Comparison of ENCODE assay signal across 10 cellular contexts in genomic region chr2:216031960-216032689, GRCh38. TPM values are rescaled to one million over a fixed set of nuclear protein-coding genes. Genes with fewer than 3 reads are reported as not detected.
DNase-seq lines count a peak whose midpoint lies in the region; ATAC-seq lines count a peak whose summit lies in the region.
"Had no signal": no experiment of that assay in that cellular context is flagged by ENCODE, and none has a peak within 500 bp of the region (broad histone marks: within the 10 kb centered on the region; RNA-seq: fewer than 3 reads in every experiment).

No MANE protein-coding gene starts in this region.

- H3K4me1 ChIP-seq in right cardiac atrium (ENCODE audit: control insufficient read depth, insufficient read depth, low read length): no peaks in the 10 kb centered on the region

- H3K27ac Mint-ChIP-seq in activated CD4-positive, alpha-beta T cell treated with anti-CD3 and anti-CD28 coated beads, Interleukin-2, amount 10 ng/mL, durations not matched to agents 7 days and 5 days: peak overlapping the region; percentile 78
- peak overlapping the region; percentile 85 for H3K27ac Mint-ChIP-seq in T-helper 1 cell treated with Interleukin-12 subunit alpha and Interleukin-12 subunit beta and Interleukin-4 antibody, amounts not matched to agents 30 μg/mL and 1 μg/mL, for 36 hours
- peak overlapping the region; percentile 84 for H3K27ac Mint-ChIP-seq in stimulated activated effector memory CD8-positive, alpha-beta T cell treated with anti-CD3 and anti-CD28 coated beads, Interleukin-12 subunit alpha, Interleukin-12 subunit beta, amount 100 ng/mL, for 72 hours
- H3K27ac Mint-ChIP-seq: B cell had no signal

- peak overlapping the region; percentile 9 for H3K4me3 Mint-ChIP-seq in activated CD4-positive, alpha-beta T cell treated with anti-CD3 and anti-CD28 coated beads, Interleukin-2, amount 10 ng/mL, durations not matched to agents 7 days and 5 days
- H3K4me3 Mint-ChIP-seq in T-helper 1 cell treated with Interleukin-12 subunit alpha and Interleukin-12 subunit beta and Interleukin-4 antibody, amounts not matched to agents 30 μg/mL and 1 μg/mL, for 36 hours: peak overlapping the region; percentile 26
- H3K4me3 Mint-ChIP-seq in stimulated activated effector memory CD8-positive, alpha-beta T cell treated with anti-CD3 and anti-CD28 coated beads, Interleukin-12 subunit alpha, Interleukin-12 subunit beta, amount 100 ng/mL, for 72 hours: peak overlapping the region; percentile 77
- H3K4me3 Mint-ChIP-seq: B cell had no signal

- no peaks in the 10 kb centered on the region for H3K9me3 Mint-ChIP-seq in activated CD4-positive, alpha-beta T cell treated with anti-CD3 and anti-CD28 coated beads, Interleukin-2, amount 10 ng/mL, durations not matched to agents 7 days and 5 days
- no peaks in the 10 kb centered on the region for H3K9me3 Mint-ChIP-seq in T-helper 1 cell treated with Interleukin-12 subunit alpha and Interleukin-12 subunit beta and Interleukin-4 antibody, amounts not matched to agents 30 μg/mL and 1 μg/mL, for 36 hours
- H3K9me3 Mint-ChIP-seq in stimulated activated effector memory CD8-positive, alpha-beta T cell treated with anti-CD3 and anti-CD28 coated beads, Interleukin-12 subunit alpha, Interleukin-12 subunit beta, amount 100 ng/mL, for 72 hours: no peaks in the 10 kb centered on the region

- H3K4me3 ChIP-seq in H7 (ENCODE audit: insufficient read depth, low read depth, low read length) (no peak overlapping the region), right cardiac atrium (ENCODE audit: low read length) (no peak overlapping the region)
- H3K4me3 ChIP-seq: heart right ventricle had no signal

- POLR2A ChIA-PET in activated CD4-positive, alpha-beta T cell treated with anti-CD3 and anti-CD28 coated beads, Interleukin-2, amount 10 ng/mL, durations not matched to agents 7 days and 5 days (lab: Charles Lee): interaction anchor here (0.6 to 1.3 kb wide), 2 partner anchors 78 to 87 kb away, joined by 4 read pairs; no protein-coding TSS in a partner anchor

- H3K27me3 ChIP-seq in H7 (ENCODE audit: control insufficient read depth, insufficient read depth, low read length): no peaks in the 10 kb centered on the region
- H3K27me3 ChIP-seq in right cardiac atrium (ENCODE audit: control insufficient read depth, insufficient read depth): no peaks in the 10 kb centered on the region
- H3K27me3 ChIP-seq: heart right ventricle had no signal

- WGBS in right cardiac atrium: 95% methylated on average over 1 of the region's 1 CpG

- peaks cover 34% of the 10 kb centered on the region for H3K4me1 Mint-ChIP-seq in activated CD4-positive, alpha-beta T cell treated with anti-CD3 and anti-CD28 coated beads, Interleukin-2, amount 10 ng/mL, durations not matched to agents 7 days and 5 days
- peaks cover 31% of the 10 kb centered on the region for H3K4me1 Mint-ChIP-seq in T-helper 1 cell treated with Interleukin-12 subunit alpha and Interleukin-12 subunit beta and Interleukin-4 antibody, amounts not matched to agents 30 μg/mL and 1 μg/mL, for 36 hours (ENCODE audit: low read depth)
- H3K4me1 Mint-ChIP-seq in stimulated activated effector memory CD8-positive, alpha-beta T cell treated with anti-CD3 and anti-CD28 coated beads, Interleukin-12 subunit alpha, Interleukin-12 subunit beta, amount 100 ng/mL, for 72 hours: peaks cover 32% of the 10 kb centered on the region

- ATAC-seq in HG02840 (IDR thresholded peaks at IDR 0.05; ENCODE audit: low FRiP score, unreplicated experiment) (peak; percentile 91), right cardiac atrium (no peak)
- peak; percentile 92 for ATAC-seq in stimulated activated effector memory CD8-positive, alpha-beta T cell treated with anti-CD3 and anti-CD28 coated beads, Interleukin-12 subunit alpha, Interleukin-12 subunit beta, amount 100 ng/mL, for 72 hours
- ATAC-seq: heart right ventricle had no signal

- intact Hi-C loops in right cardiac atrium (cut with DNase I): loop anchor here in 1 of 4 donors (10.0 kb wide), 1 partner anchor 633 kb away; no protein-coding TSS in a partner anchor

- DNase-seq in activated CD4-positive, alpha-beta T cell treated with anti-CD3 and anti-CD28 coated beads, Interleukin-2, amount 10 ng/mL, durations not matched to agents 7 days and 5 days: no peak
- DNase-seq in activated CD4-positive, alpha-beta T cell treated with anti-CD3 and anti-CD28 coated beads, Interleukin-2, amount 50 U/mL, for 1 hour: no peak
- DNase-seq in stimulated activated effector memory CD8-positive, alpha-beta T cell treated with anti-CD3 and anti-CD28 coated beads, Interleukin-12 subunit alpha, Interleukin-12 subunit beta, amount 100 ng/mL, for 72 hours (ENCODE audit: low spot score in 2 of 2): no peak
- no peak for DNase-seq in H7
- DNase-seq in right cardiac atrium: no peak
- no peak for DNase-seq in NCI-H2029 (lab: John Stamatoyannopoulos, UW)
- DNase-seq: heart right ventricle had no signal

- no peaks in the 10 kb centered on the region for H3K9me3 ChIP-seq in right cardiac atrium (ENCODE audit: control insufficient read depth, low read length)
- H3K9me3 ChIP-seq: heart right ventricle had no signal

- H3K27ac ChIP-seq in right cardiac atrium (ENCODE audit: low read length): no peak overlapping the region
- H3K27ac ChIP-seq: heart right ventricle had no signal

- CTCF ChIA-PET in activated CD4-positive, alpha-beta T cell treated with anti-CD3 and anti-CD28 coated beads, Interleukin-2, amount 10 ng/mL, durations not matched to agents 7 days and 5 days (lab: Charles Lee): interaction anchor here (0.6 to 2.1 kb wide), 8 partner anchors 9 to 467 kb away, joined by 3 to 8 read pairs (median 4); partner anchors contain the start of gene RPL37A

- H3K36me3 Mint-ChIP-seq in activated CD4-positive, alpha-beta T cell treated with anti-CD3 and anti-CD28 coated beads, Interleukin-2, amount 10 ng/mL, durations not matched to agents 7 days and 5 days (ENCODE audit: low read depth): peaks cover 26% of the 10 kb centered on the region
- peaks cover 16% of the 10 kb centered on the region for H3K36me3 Mint-ChIP-seq in T-helper 1 cell treated with Interleukin-12 subunit alpha and Interleukin-12 subunit beta and Interleukin-4 antibody, amounts not matched to agents 30 μg/mL and 1 μg/mL, for 36 hours (ENCODE audit: low read depth)
- peaks cover 33% of the 10 kb centered on the region for H3K36me3 Mint-ChIP-seq in stimulated activated effector memory CD8-positive, alpha-beta T cell treated with anti-CD3 and anti-CD28 coated beads, Interleukin-12 subunit alpha, Interleukin-12 subunit beta, amount 100 ng/mL, for 72 hours

- no peaks in the 10 kb centered on the region; the same call in 1 of the 2 replicates for H3K36me3 ChIP-seq in H7 (replicated peaks; ENCODE audit: control insufficient read depth, insufficient read depth, low read length)

- H3K27me3 Mint-ChIP-seq in activated CD4-positive, alpha-beta T cell treated with anti-CD3 and anti-CD28 coated beads, Interleukin-2, amount 10 ng/mL, durations not matched to agents 7 days and 5 days: no peaks in the 10 kb centered on the region
- H3K27me3 Mint-ChIP-seq in T-helper 1 cell treated with Interleukin-12 subunit alpha and Interleukin-12 subunit beta and Interleukin-4 antibody, amounts not matched to agents 30 μg/mL and 1 μg/mL, for 36 hours (ENCODE audit: low read depth): no peaks in the 10 kb centered on the region
- H3K27me3 Mint-ChIP-seq: B cell had no signal

RNA-seq across cellular contexts. Expression of gene MREG, which starts 18.8 kb away (rescaled TPM):
- total RNA-seq in activated CD4-positive, alpha-beta T cell treated with anti-CD3 and anti-CD28 coated beads, Interleukin-2, amount 10 ng/mL, durations not matched to agents 7 days and 5 days: 1 to 10 TPM; 9.0 to 9.6 TPM
- total RNA-seq in H7 (2014; rRNA removed; shearing (Covaris generic)): 12.5 and 14.9 TPM in 2 replicates
- total RNA-seq in right cardiac atrium: under 1 TPM; 0.31 to 0.82 (median 0.65) TPM
- polyA plus RNA-seq in right cardiac atrium: 0.36 TPM

RNA-seq across cellular contexts. Expression of gene PECR, which starts 49.5 kb away (rescaled TPM):
- total RNA-seq in activated CD4-positive, alpha-beta T cell treated with anti-CD3 and anti-CD28 coated beads, Interleukin-2, amount 10 ng/mL, durations not matched to agents 7 days and 5 days: 10 to 100 TPM; 29.6 to 31.5 TPM
- 12.1 and 15.1 TPM in 2 replicates for total RNA-seq in H7 (2014; rRNA removed; shearing (Covaris generic))
- total RNA-seq in right cardiac atrium: 1 to 10 TPM; 2.9 to 7.9 (median 6.0) TPM
- 5.1 TPM for polyA plus RNA-seq in right cardiac atrium

RNA-seq across cellular contexts. Expression of gene TMEM169, which starts 49.6 kb away (rescaled TPM):
- 1 to 10 TPM; 2.6 to 3.0 TPM for total RNA-seq in activated CD4-positive, alpha-beta T cell treated with anti-CD3 and anti-CD28 coated beads, Interleukin-2, amount 10 ng/mL, durations not matched to agents 7 days and 5 days
- total RNA-seq in H7 (2014; rRNA removed; shearing (Covaris generic)): 0.42 and 1.1 TPM in 2 replicates
- total RNA-seq in right cardiac atrium: under 1 TPM in 3 of 4 donors, not detected in 1; 0.17 to 0.42 (median 0.32) TPM
- 0.14 TPM for polyA plus RNA-seq in right cardiac atrium

Comparison
In these comparisons a context has a peak if more than half of its experiments do, and no peak if none do; other contexts are left out.
1. H3K4me3 Mint-ChIP-seq: peak in every context shown above with its lines; median percentile 77 in stimulated activated effector memory CD8-positive, alpha-beta T cell treated with anti-CD3 and anti-CD28 coated beads, Interleukin-12 subunit alpha, Interleukin-12 subunit beta, amount 100 ng/mL, for 72 hours; 26 in T-helper 1 cell treated with Interleukin-12 subunit alpha and Interleukin-12 subunit beta and Interleukin-4 antibody, amounts not matched to agents 30 μg/mL and 1 μg/mL, for 36 hours; 9 in activated CD4-positive, alpha-beta T cell treated with anti-CD3 and anti-CD28 coated beads, Interleukin-2, amount 10 ng/mL, durations not matched to agents 7 days and 5 days.
2. ATAC-seq: peak in HG02840 (single experiment) and stimulated activated effector memory CD8-positive, alpha-beta T cell treated with anti-CD3 and anti-CD28 coated beads, Interleukin-12 subunit alpha, Interleukin-12 subunit beta, amount 100 ng/mL, for 72 hours (single experiment); none in right cardiac atrium (0 of 2).
3. Peak in every context shown above with its lines, with median percentiles within 50 percentile points of each other: H3K27ac Mint-ChIP-seq.